Comparison of ENCODE assay signal across 1 cellular context in genomic region chr7:121077165-121077630, GRCh38.
TF ChIP-seq lines count a peak whose summit lies in the region.

No MANE protein-coding gene starts in this region.

TF ChIP-seq in K562, 482 proteins besides CTCF, POLR2A, EP300 and RAD21 (continued from another document):
- TF ChIP-seq ZBTB33 (CRISPR knock-in tag; IDR thresholded peaks at IDR 0.05) (no peak), NCOR1 (IDR thresholded peaks at IDR 0.05) (0 out of 2 replicates have a peak, but pooled peaks have one; percentile 3), E2F5 (CRISPR knock-in tag; IDR thresholded peaks at IDR 0.05) (no peak), TAF9B (IDR thresholded peaks at IDR 0.05; ENCODE audit: partially characterized antibody) (peak; percentile 16), HOMEZ (CRISPR knock-in tag; IDR thresholded peaks at IDR 0.05) (no peak), ARID3A (IDR thresholded peaks at IDR 0.05; ENCODE audit: borderline replicate concordance, low read depth, low read length) (peak; percentile 5; the same call in 1 of the 2 replicates), CSDE1 (IDR thresholded peaks at IDR 0.05) (0 out of 4 replicates have a peak, but pooled peaks of 1 of the 2 experiments have one; percentile 21), ZKSCAN8 (CRISPR knock-in tag; IDR thresholded peaks at IDR 0.05) (0 out of 2 replicates have a peak, but pooled peaks have one; percentile 31), MAZ (CRISPR knock-in tag; conservative IDR thresholded peaks at IDR 0.05 in 1 of 2, IDR thresholded peaks at IDR 0.05 in 1 of 2) (0 out of 4 replicates have a peak, but pooled peaks of 1 of the 2 experiments have one; percentile 7), ZNF668 (CRISPR knock-in tag; IDR thresholded peaks at IDR 0.05) (peak; percentile 37; the same call in 1 of the 2 replicates), ZNF639 (CRISPR knock-in tag; conservative IDR thresholded peaks at IDR 0.05 in 1 of 2, IDR thresholded peaks at IDR 0.05 in 1 of 2) (peak in 1 of 2 experiments; percentile 7; a peak in 1 of 4 replicates), MIER1 (IDR thresholded peaks at IDR 0.05; ENCODE audit: low read depth) (peak; percentile 56), MCM2 (IDR thresholded peaks at IDR 0.05; ENCODE audit: low read depth) (no peak), SRSF7 (optimal IDR thresholded peaks at IDR 0.05; ENCODE audit: low read depth, low read length) (no peak), KDM1A (IDR thresholded peaks at IDR 0.05) (0 out of 4 replicates have a peak, but pooled peaks of 1 of the 2 experiments have one; percentile 4), GATAD2A (IDR thresholded peaks at IDR 0.05) (no peak), SMARCC2 (IDR thresholded peaks at IDR 0.05; ENCODE audit: low read depth) (peak; percentile 10; the same call in 1 of the 2 replicates), ZSCAN32 (CRISPR knock-in tag; IDR thresholded peaks at IDR 0.05) (no peak), MLLT1 (IDR thresholded peaks at IDR 0.05) (peak; percentile 94 to 96), ZNF324 (CRISPR knock-in tag; IDR thresholded peaks at IDR 0.05) (no peak), KLF16 (IDR thresholded peaks at IDR 0.05) (no peak), CBX3 (IDR thresholded peaks at IDR 0.05; ENCODE audit: borderline replicate concordance in 1 of 2, low read length in 2 of 2) (no peak), LCOR (CRISPR knock-in tag; IDR thresholded peaks at IDR 0.05) (no peak), ARNT (IDR thresholded peaks at IDR 0.05) (peak in 1 of 2 experiments; percentile 71; a peak in 2 of 4 replicates), OTX1 (CRISPR knock-in tag; IDR thresholded peaks at IDR 0.05) (0 out of 2 replicates have a peak, but pooled peaks have one; percentile 19), ZNF75A (CRISPR knock-in tag; IDR thresholded peaks at IDR 0.05) (peak; percentile 5; the same call in 1 of the 2 replicates), ZNF644 (tag; IDR thresholded peaks at IDR 0.05; ENCODE audit: low read depth) (peak; percentile 2; the same call in 1 of the 2 replicates), ZNF277 (CRISPR knock-in tag; IDR thresholded peaks at IDR 0.05; ENCODE audit: borderline replicate concordance) (no peak), ZBTB40 (IDR thresholded peaks at IDR 0.05) (peak; percentile 36; the same call in 1 of the 2 replicates), ZBTB40 (CRISPR knock-in tag; IDR thresholded peaks at IDR 0.05) (no peak), CC2D1A (IDR thresholded peaks at IDR 0.05) (no peak), ZKSCAN3 (CRISPR knock-in tag; IDR thresholded peaks at IDR 0.05) (no peak), PHF8 (IDR thresholded peaks at IDR 0.05; ENCODE audit: borderline replicate concordance, low read length) (no peak), TFAM (CRISPR knock-in tag; conservative IDR thresholded peaks at IDR 0.05) (no peak), ZNF707 (CRISPR knock-in tag; conservative IDR thresholded peaks at IDR 0.05) (no peak), THRAP3 (IDR thresholded peaks at IDR 0.05; ENCODE audit: borderline replicate concordance) (peak; percentile 30; the same call in 1 of the 2 replicates)
